Comparison of ENCODE assay signal across 8 cellular contexts in the genomic region with DNA sequence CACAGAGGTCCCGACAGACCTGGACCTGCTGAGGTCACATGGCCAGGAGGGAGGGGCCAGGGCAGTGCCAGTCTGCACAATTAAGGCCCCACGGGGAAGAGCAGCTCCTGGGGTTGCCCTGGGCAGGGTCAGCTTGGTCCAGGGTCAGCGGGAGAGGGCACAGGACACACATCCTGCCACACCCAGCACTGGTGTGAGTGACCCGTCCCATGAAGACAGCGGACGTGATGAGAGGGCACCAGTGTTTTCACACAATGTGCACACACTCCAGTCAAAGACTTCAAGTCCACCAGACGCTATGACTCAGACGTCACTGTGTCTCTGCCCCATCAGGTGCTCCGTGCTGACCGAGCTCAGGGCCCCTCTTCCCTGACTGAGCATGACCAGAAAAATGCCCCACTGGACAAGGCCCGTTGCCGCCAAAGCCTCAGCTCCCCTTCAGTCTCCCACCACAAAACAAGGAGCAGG. TPM values are rescaled to one million over a fixed set of nuclear protein-coding genes. Genes with fewer than 3 reads are reported as not detected.
DNase-seq lines count a peak whose midpoint lies in the region; ATAC-seq and TF ChIP-seq lines count a peak whose summit lies in the region.

No MANE protein-coding gene starts in this region.

- TF ChIP-seq POLR2A in lower leg skin (IDR thresholded peaks at IDR 0.05) = no peak

- H3K4me3 ChIP-seq in brain microvascular endothelial cell (ENCODE audit: low read depth, low read length) = peak overlapping the region; percentile 12
- H3K4me3 ChIP-seq in lower leg skin (ENCODE audit: low read depth, poor library complexity, severe bottlenecking) = no peak overlapping the region

- H3K27me3 Mint-ChIP-seq in stimulated activated naive CD8-positive, alpha-beta T cell treated with anti-CD3 and anti-CD28 coated beads, Interleukin-15, Interleukin-2, amounts not matched to agents 100 ng/mL and 50 ng/mL, for 24 hours = no peaks in the 10 kb centered on the region

- peaks cover 7% of the 10 kb centered on the region for H3K36me3 Mint-ChIP-seq in stimulated activated naive CD8-positive, alpha-beta T cell treated with anti-CD3 and anti-CD28 coated beads, Interleukin-15, Interleukin-2, amounts not matched to agents 100 ng/mL and 50 ng/mL, for 24 hours (ENCODE audit: low read depth)

- WGBS in lower leg skin, 2 donors = 35 to 50% methylated on average over 9 to 11 of the region's 12 CpGs

- peak overlapping the region; percentile 40 for H3K27ac ChIP-seq in brain microvascular endothelial cell

- peaks cover 39% of the 10 kb centered on the region for H3K4me1 Mint-ChIP-seq in stimulated activated naive CD8-positive, alpha-beta T cell treated with anti-CD3 and anti-CD28 coated beads, Interleukin-15, Interleukin-2, amounts not matched to agents 100 ng/mL and 50 ng/mL, for 24 hours (ENCODE audit: low read depth)

- H3K27me3 ChIP-seq in brain microvascular endothelial cell (replicated peaks) = no peaks in the 10 kb centered on the region

- TF ChIP-seq CTCF in brain microvascular endothelial cell (IDR thresholded peaks at IDR 0.05; ENCODE audit: low read depth, low read length, missing control alignments) (no peak), lower leg skin (IDR thresholded peaks at IDR 0.05) (no peak)

- ATAC-seq in stimulated activated naive CD8-positive, alpha-beta T cell treated with anti-CD3 and anti-CD28 coated beads, Interleukin-15, Interleukin-2, amounts not matched to agents 100 U/mL and 50 U/mL, for 24 hours = no peak
- ATAC-seq in HG03039 (IDR thresholded peaks at IDR 0.05; ENCODE audit: unreplicated experiment) (no peak), GM21786 (IDR thresholded peaks at IDR 0.05; ENCODE audit: unreplicated experiment) (no peak)

- DNase-seq in stimulated activated naive CD8-positive, alpha-beta T cell treated with anti-CD3 and anti-CD28 coated beads, Interleukin-15, Interleukin-2, amounts not matched to agents 100 U/mL and 50 U/mL, for 24 hours = no peak
- DNase-seq in brain microvascular endothelial cell (peak; percentile 59), lung microvascular endothelial cell (ENCODE audit: low read depth in 2 of 2) (peak; percentile 51 to 87), lower leg skin (ENCODE audit: low spot score in 2 of 2) (no peak)
- DNase-seq in activated CD8-positive, alpha-beta memory T cell treated with anti-CD3 and anti-CD28 coated beads for 24 hours = no peak

- peaks cover 13% of the 10 kb centered on the region for H3K36me3 ChIP-seq in brain microvascular endothelial cell (replicated peaks)

- in situ Hi-C loops in brain microvascular endothelial cell (cut with HindIII; ENCODE audit: low pct_ligation_motif_present, low sequenced_read_pairs) = no loop called here

- peak overlapping the region; percentile 35 for H3K4me3 Mint-ChIP-seq in stimulated activated naive CD8-positive, alpha-beta T cell treated with anti-CD3 and anti-CD28 coated beads, Interleukin-15, Interleukin-2, amounts not matched to agents 100 ng/mL and 50 ng/mL, for 24 hours

- no peaks in the 10 kb centered on the region for H3K9me3 Mint-ChIP-seq in stimulated activated naive CD8-positive, alpha-beta T cell treated with anti-CD3 and anti-CD28 coated beads, Interleukin-15, Interleukin-2, amounts not matched to agents 100 ng/mL and 50 ng/mL, for 24 hours

- intact Hi-C loops in lower leg skin (cut with DNase I; ENCODE audit: low total_unique reads) = no loop called here

- H3K27ac Mint-ChIP-seq in stimulated activated naive CD8-positive, alpha-beta T cell treated with anti-CD3 and anti-CD28 coated beads, Interleukin-15, Interleukin-2, amounts not matched to agents 100 ng/mL and 50 ng/mL, for 24 hours = peak overlapping the region; percentile 79

RNA-seq across cellular contexts. Expression of a gene that starts 4.2 kb away (rescaled TPM):
- total RNA-seq in lung microvascular endothelial cell (29.4 and 43.8 TPM in 2 replicates), lower leg skin (100 to 1,000 TPM; 180 to 299 (median 226) TPM)

RNA-seq across cellular contexts. Expression of a gene that starts 4.6 kb away (rescaled TPM):
- total RNA-seq in lung microvascular endothelial cell (not detected in 2 replicates), lower leg skin (not detected)

RNA-seq across cellular contexts. Expression of a gene that starts 9.7 kb away (rescaled TPM):
- total RNA-seq in lung microvascular endothelial cell (59.1 and 83.9 TPM in 2 replicates), lower leg skin (10 to 100 TPM; 71.2 to 86.5 (median 79.7) TPM)

RNA-seq across cellular contexts. Expression of a gene that starts 16.5 kb away (rescaled TPM):
- under 0.01 and 0.44 TPM in 2 replicates for total RNA-seq in lung microvascular endothelial cell
- total RNA-seq in lower leg skin = not detected

RNA-seq across cellular contexts. Expression of a gene that starts 23.2 kb away (rescaled TPM):
- 3.1 and 3.4 TPM in 2 replicates for total RNA-seq in lung microvascular endothelial cell
- 10 to 100 TPM; 30.3 to 39.8 (median 33.5) TPM for total RNA-seq in lower leg skin

Comparison
In these comparisons a context has a peak if more than half of its experiments do, and no peak if none do; other contexts are left out.
1. DNase-seq: peak in brain microvascular endothelial cell (single experiment) and lung microvascular endothelial cell (2 of 2); none in stimulated activated naive CD8-positive, alpha-beta T cell treated with anti-CD3 and anti-CD28 coated beads, Interleukin-15, Interleukin-2, amounts not matched to agents 100 U/mL and 50 U/mL, for 24 hours (single experiment), lower leg skin (0 of 2) and activated CD8-positive, alpha-beta memory T cell treated with anti-CD3 and anti-CD28 coated beads for 24 hours (single experiment).